1 cellular context compared by ENCODE assay signal in genomic region chr1:12657060-12657866, GRCh38.
TF ChIP-seq lines count a peak whose summit lies in the region.

No MANE protein-coding gene starts in this region.

TF ChIP-seq in K562, 482 proteins besides CTCF, POLR2A, EP300 and RAD21 (continued from another document):
- no peak for TF ChIP-seq ZFP91 (CRISPR knock-in tag; IDR thresholded peaks at IDR 0.05)
- no peak for TF ChIP-seq CREBBP (IDR thresholded peaks at IDR 0.05; ENCODE audit: low read depth, low read length)
- no peak for TF ChIP-seq MIER1 (IDR thresholded peaks at IDR 0.05; ENCODE audit: low read depth)
- no peak for TF ChIP-seq ZNF277 (CRISPR knock-in tag; IDR thresholded peaks at IDR 0.05; ENCODE audit: borderline replicate concordance)
- TF ChIP-seq NR4A1 (CRISPR knock-in tag; IDR thresholded peaks at IDR 0.05) = no peak
- no peak for TF ChIP-seq NR4A1 (tag; IDR thresholded peaks at IDR 0.05)
TF ChIP-seq in K562: peak in this region for 102.
